In the genomic region with DNA sequence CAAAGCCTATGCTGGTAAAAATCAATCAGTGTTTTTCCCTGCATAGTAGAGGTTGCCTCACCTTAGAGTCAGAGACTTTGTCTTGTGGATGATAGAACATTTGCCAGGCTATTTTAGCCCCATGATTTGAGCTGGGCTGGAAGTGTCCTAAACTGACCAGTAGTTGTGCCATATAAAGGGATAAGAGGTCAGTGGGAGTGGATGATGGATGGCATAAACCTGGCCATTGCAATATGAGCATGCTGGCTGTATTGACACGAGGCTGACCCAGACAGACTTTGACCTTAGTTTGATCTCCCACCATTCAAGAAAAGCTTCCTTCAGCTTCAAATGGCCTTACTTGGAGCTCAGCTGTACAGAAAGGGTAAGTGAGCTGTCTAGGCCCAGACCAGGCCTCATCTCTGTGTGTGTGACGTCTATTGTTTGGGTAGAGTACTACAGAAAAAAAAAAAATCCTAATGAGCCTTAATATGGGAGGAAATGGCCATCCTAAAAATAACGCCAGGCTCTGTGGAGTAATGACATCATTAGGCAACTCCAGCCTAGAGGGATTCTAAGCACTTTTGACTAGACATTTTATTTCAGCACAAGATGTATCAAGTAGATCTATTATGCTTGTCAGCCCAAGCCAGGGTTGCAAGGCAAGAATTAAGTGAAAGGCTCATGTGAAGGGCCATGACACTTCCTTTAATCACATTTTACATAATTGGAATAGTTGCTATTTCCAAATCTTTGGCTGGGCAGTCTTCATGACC, we compare ENCODE assay signal across 26 cellular contexts. TPM values are rescaled to one million over a fixed set of nuclear protein-coding genes. Genes with fewer than 3 reads are reported as not detected.
DNase-seq lines count a peak whose midpoint lies in the region; TF ChIP-seq lines count a peak whose summit lies in the region.
"Had no signal": no experiment of that assay in that cellular context is flagged by ENCODE, and none has a peak within 500 bp of the region (broad histone marks: within the 10 kb centered on the region; RNA-seq: fewer than 3 reads in every experiment).

No MANE protein-coding gene starts in this region.

- no peak overlapping the region for H3K9ac ChIP-seq in skeletal muscle tissue (ENCODE audit: low read depth in 1 of 3, low read length in 3 of 3)

- H3K27ac ChIP-seq in HEK293 (ENCODE audit: extremely low read depth, low read depth, low read length) (no peak overlapping the region), skeletal muscle tissue (ENCODE audit: low read depth, low read length) (peak overlapping the region; percentile 60)
- H3K27ac ChIP-seq: PC-9, SJCRH30 had no signal

- CTCF ChIA-PET in HEK293 (lab: Yijun Ruan, JAX) = interaction anchor here (1.2 to 1.4 kb wide), 2 partner anchors 14 to 25 kb away, joined by 3 read pairs; no protein-coding TSS in a partner anchor

- no peaks in the 10 kb centered on the region for H3K9me3 Mint-ChIP-seq in glutamatergic neuron (ENCODE audit: unreplicated experiment)
- no peaks in the 10 kb centered on the region for H3K9me3 Mint-ChIP-seq in mesothelial cell of epicardium
- H3K9me3 Mint-ChIP-seq: CD8-positive, alpha-beta memory T cell had no signal

- DNase-seq in glutamatergic neuron = no peak
- no peak for DNase-seq in mesothelial cell of epicardium (ENCODE audit: low spot score in 2 of 2, unreplicated experiment in 2 of 2)
- DNase-seq in pons (ENCODE audit: low spot score) = no peak
- no peak for DNase-seq in T1000 (lab: John Stamatoyannopoulos, UW)
- no peak for DNase-seq in hepatic stellate cell (ENCODE audit: low spot score)
- DNase-seq: 8988T; ACHN; BE2C; CD8-positive, alpha-beta memory T cell; DMS153; DND-41; H7; KBM-7; MV-4-11; NCI-H1105; NCI-H1436 treated with DMSO at 0.1 percent for 48 hours; NCI-H187 treated with DMSO at 0.1 percent for 48 hours; NCI-H446; NCI-H526; NCI-H82; PC-9; SJCRH30 had no signal

- H3K4me1 ChIP-seq in HEK293 (ENCODE audit: control insufficient read depth, insufficient read depth, low read length) (no peaks in the 10 kb centered on the region), skeletal muscle tissue (ENCODE audit: control insufficient read depth in 3 of 3, insufficient read depth in 3 of 3, low read length in 3 of 3) (peaks cover 0 to 5% (median 3%) of the 10 kb centered on the region in 3 donors)
- H3K4me1 ChIP-seq: SJCRH30 had no signal

- H3K4me3 Mint-ChIP-seq in glutamatergic neuron (ENCODE audit: unreplicated experiment) = no peak overlapping the region
- no peak overlapping the region for H3K4me3 Mint-ChIP-seq in mesothelial cell of epicardium
- H3K4me3 Mint-ChIP-seq: CD14-positive monocyte; CD8-positive, alpha-beta memory T cell had no signal

- H3K36me3 Mint-ChIP-seq in glutamatergic neuron (ENCODE audit: unreplicated experiment) (no peaks in the 10 kb centered on the region), mesothelial cell of epicardium (no peaks in the 10 kb centered on the region)
- H3K36me3 Mint-ChIP-seq: CD14-positive monocyte; CD8-positive, alpha-beta memory T cell had no signal

- H3K27ac Mint-ChIP-seq in glutamatergic neuron (ENCODE audit: unreplicated experiment) (peak overlapping the region; percentile 1), mesothelial cell of epicardium (peak overlapping the region; percentile 13)
- H3K27ac Mint-ChIP-seq: CD8-positive, alpha-beta memory T cell had no signal

- no peaks in the 10 kb centered on the region for H3K9me3 ChIP-seq in HEK293 (ENCODE audit: control insufficient read depth, insufficient read depth, low read depth, low read length)
- H3K9me3 ChIP-seq in skeletal muscle tissue (ENCODE audit: control insufficient read depth in 3 of 3, low read length in 3 of 3) = no peaks in the 10 kb centered on the region
- H3K9me3 ChIP-seq: BE2C, SJCRH30 had no signal

- H3K36me3 ChIP-seq in HEK293 (ENCODE audit: control insufficient read depth in 2 of 2, insufficient read depth in 1 of 2, low read length in 2 of 2) (no peaks in the 10 kb centered on the region), skeletal muscle tissue (ENCODE audit: control insufficient read depth in 3 of 3, insufficient read depth in 3 of 3, low read length in 3 of 3) (no peaks in the 10 kb centered on the region)
- H3K36me3 ChIP-seq: BE2C, SJCRH30 had no signal

- H3K27me3 ChIP-seq in skeletal muscle tissue (ENCODE audit: control insufficient read depth in 3 of 3, insufficient read depth in 3 of 3, low read length in 3 of 3) = no peaks in the 10 kb centered on the region
- H3K27me3 ChIP-seq: BE2C, SJCRH30 had no signal

- H3K4me3 ChIP-seq in HEK293 (ENCODE audit: low read depth, low read length) = no peak overlapping the region
- H3K4me3 ChIP-seq in skeletal muscle tissue (ENCODE audit: low read length in 3 of 3) = no peak overlapping the region
- H3K4me3 ChIP-seq: PC-9, SJCRH30 had no signal

- POLR2A ChIA-PET in HEK293 (lab: Yijun Ruan, JAX) = no interaction called here

- H3K4me1 Mint-ChIP-seq in glutamatergic neuron (ENCODE audit: low read depth, unreplicated experiment) (peaks cover 7% of the 10 kb centered on the region), mesothelial cell of epicardium (peaks cover 5% of the 10 kb centered on the region)
- H3K4me1 Mint-ChIP-seq: CD14-positive monocyte; CD8-positive, alpha-beta memory T cell had no signal

- peaks cover 2% of the 10 kb centered on the region for H3K27me3 Mint-ChIP-seq in glutamatergic neuron (ENCODE audit: unreplicated experiment)
- no peaks in the 10 kb centered on the region for H3K27me3 Mint-ChIP-seq in mesothelial cell of epicardium (ENCODE audit: low read depth)
- H3K27me3 Mint-ChIP-seq: CD8-positive, alpha-beta memory T cell had no signal

- TF ChIP-seq CTCF in HEK293 (tag by site-specific recombination; IDR thresholded peaks at IDR 0.05) (no peak), glutamatergic neuron (IDR thresholded peaks at IDR 0.05; ENCODE audit: partially characterized antibody, unreplicated experiment) (no peak), mesothelial cell of epicardium (IDR thresholded peaks at IDR 0.05; ENCODE audit: unreplicated experiment) (no peak)

TF ChIP-seq in HEK293, 187 proteins besides CTCF, POLR2A, EP300 and RAD21:
- no peak for TF ChIP-seq ZNF596 (tag by site-specific recombination; IDR thresholded peaks at IDR 0.05)
- TF ChIP-seq, protein P1, sequence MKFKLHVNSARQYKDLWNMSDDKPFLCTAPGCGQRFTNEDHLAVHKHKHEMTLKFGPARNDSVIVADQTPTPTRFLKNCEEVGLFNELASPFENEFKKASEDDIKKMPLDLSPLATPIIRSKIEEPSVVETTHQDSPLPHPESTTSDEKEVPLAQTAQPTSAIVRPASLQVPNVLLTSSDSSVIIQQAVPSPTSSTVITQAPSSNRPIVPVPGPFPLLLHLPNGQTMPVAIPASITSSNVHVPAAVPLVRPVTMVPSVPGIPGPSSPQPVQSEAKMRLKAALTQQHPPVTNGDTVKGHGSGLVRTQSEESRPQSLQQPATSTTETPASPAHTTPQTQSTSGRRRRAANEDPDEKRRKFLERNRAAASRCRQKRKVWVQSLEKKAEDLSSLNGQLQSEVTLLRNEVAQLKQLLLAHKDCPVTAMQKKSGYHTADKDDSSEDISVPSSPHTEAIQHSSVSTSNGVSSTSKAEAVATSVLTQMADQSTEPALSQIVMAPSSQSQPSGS (tag by site-specific recombination; IDR thresholded peaks at IDR 0.05; ENCODE audit: low read depth) = peak; percentile 44; the same call in 1 of the 2 replicates

RNA-seq across cellular contexts. Expression of a gene that starts 51.3 kb away (rescaled TPM):
- total RNA-seq in glutamatergic neuron (ENCODE audit: unreplicated experiment) (1,339 TPM), mesothelial cell of epicardium (57.9 to 64.9 TPM (median 60.9 TPM) in 3 replicates), skeletal muscle tissue (35.0 TPM)
- total RNA-seq: MCF 10A, PC-9 had no signal

Comparison
In these comparisons a context has a peak if more than half of its experiments do, and no peak if none do; other contexts are left out.
1. RNA of a gene that starts 51.3 kb away (total RNA-seq): 1,339 TPM in glutamatergic neuron (single experiment); 57.9 to 64.9 TPM in mesothelial cell of epicardium and 35.0 TPM in skeletal muscle tissue (single experiment); every median in the first group is over 10 times any median in the second.